Comparison of ENCODE assay signal across 8 cellular contexts in genomic region chr14:20970983-20971704, GRCh38. TPM values are rescaled to one million over a fixed set of nuclear protein-coding genes. Genes with fewer than 3 reads are reported as not detected.
DNase-seq lines count a peak whose midpoint lies in the region; ATAC-seq and TF ChIP-seq lines count a peak whose summit lies in the region.

No MANE protein-coding gene starts in this region.

- no peaks in the 10 kb centered on the region for H3K36me3 ChIP-seq in endodermal cell (ENCODE audit: control insufficient read depth, insufficient read depth, low read length)

- H3K9me3 ChIP-seq in endodermal cell (ENCODE audit: control insufficient read depth, low read length) = no peaks in the 10 kb centered on the region

- peaks cover 25% of the 10 kb centered on the region for H3K27me3 ChIP-seq in endodermal cell (ENCODE audit: control insufficient read depth, insufficient read depth, low read length, poor library complexity, severe bottlenecking)

- no peaks in the 10 kb centered on the region for H3K4me1 ChIP-seq in endodermal cell (ENCODE audit: control insufficient read depth, insufficient read depth, low read length)

- ATAC-seq in GM19463 (IDR thresholded peaks at IDR 0.05; ENCODE audit: unreplicated experiment) = peak; percentile 92

- peak overlapping the region; percentile 37 for H3K27ac ChIP-seq in endodermal cell (ENCODE audit: low read depth, low read length)

- H3K4me3 Mint-ChIP-seq in endodermal cell (peak overlapping the region; percentile 83), mesothelial cell of epicardium (peak overlapping the region; percentile 89)

- H3K9me3 Mint-ChIP-seq in endodermal cell (no peaks in the 10 kb centered on the region), mesothelial cell of epicardium (no peaks in the 10 kb centered on the region)

- peak overlapping the region; percentile 95 for H3K4me3 ChIP-seq in endodermal cell (ENCODE audit: low read length)

- no peaks in the 10 kb centered on the region for H3K36me3 Mint-ChIP-seq in endodermal cell (ENCODE audit: low read depth)
- no peaks in the 10 kb centered on the region for H3K36me3 Mint-ChIP-seq in mesothelial cell of epicardium

- peak overlapping the region; percentile 56 for H3K9ac ChIP-seq in endodermal cell (ENCODE audit: extremely low read depth, low read length, poor library complexity, severe bottlenecking)

- 0 to 2% methylated on average over 13 to 44 of the region's 47 CpGs for WGBS in endodermal cell (ENCODE audit: insufficient coverage in 1 of 2, insufficient read length in 1 of 2), 2 experiments

- H3K27ac Mint-ChIP-seq in endodermal cell (peak overlapping the region; percentile 96), mesothelial cell of epicardium (peak overlapping the region; percentile 96)

- peak; percentile 81 for DNase-seq in CMK (ENCODE audit: low read depth)
- DNase-seq in HK-2 (ENCODE audit: unreplicated experiment) = peak; percentile 90
- peak; percentile 81 to 92 for DNase-seq in NOMO-1 (lab: John Stamatoyannopoulos, UW; ENCODE audit: unreplicated experiment in 2 of 2)
- peak; percentile 48 to 51 for DNase-seq in activated CD8-positive, alpha-beta memory T cell treated with anti-CD3 and anti-CD28 coated beads for 4 hours (ENCODE audit: low read depth in 2 of 2)
- DNase-seq in endodermal cell = peak; percentile 97
- DNase-seq in mesothelial cell of epicardium (ENCODE audit: low spot score in 2 of 2, unreplicated experiment in 2 of 2) = peak; percentile 77 to 91
- DNase-seq in stimulated activated CD8-positive, alpha-beta memory T cell treated with anti-CD3 and anti-CD28 coated beads, Interleukin-15, amount 100 ng/mL, for 24 hours (ENCODE audit: low read depth) = peak; percentile 75

- TF ChIP-seq CTCF in endodermal cell (conservative IDR thresholded peaks at IDR 0.05) (peak; percentile 84), mesothelial cell of epicardium (IDR thresholded peaks at IDR 0.05; ENCODE audit: unreplicated experiment) (peak; percentile 91)

- peaks cover 39% of the 10 kb centered on the region for H3K27me3 Mint-ChIP-seq in endodermal cell (ENCODE audit: insufficient read depth)
- H3K27me3 Mint-ChIP-seq in mesothelial cell of epicardium (ENCODE audit: low read depth) = no peaks in the 10 kb centered on the region

- H3K4me1 Mint-ChIP-seq in endodermal cell (peaks cover 7% of the 10 kb centered on the region), mesothelial cell of epicardium (peaks cover 25% of the 10 kb centered on the region)

RNA-seq across cellular contexts. Expression of gene RNASE2, which starts 15.9 kb away (rescaled TPM):
- total RNA-seq in endodermal cell (not detected), mesothelial cell of epicardium (not detected in 3 replicates)
- polyA plus RNA-seq in endodermal cell (2013, experiment 1 of 2) = not detected
- polyA plus RNA-seq in endodermal cell (2013, experiment 2 of 2) = not detected

RNA-seq across cellular contexts. Expression of gene METTL17, which starts 18.6 kb away (rescaled TPM):
- 10 to 100 TPM; 65.1 to 80.2 TPM for total RNA-seq in endodermal cell
- polyA plus RNA-seq in endodermal cell (2013, experiment 1 of 2) = 103 TPM
- 90.0 TPM for polyA plus RNA-seq in endodermal cell (2013, experiment 2 of 2)
- total RNA-seq in mesothelial cell of epicardium = 72.4 to 78.7 TPM (median 73.4 TPM) in 3 replicates

RNA-seq across cellular contexts. Expression of gene SLC39A2, which starts 27.9 kb away (rescaled TPM):
- total RNA-seq in endodermal cell (under 1 TPM; 0.35 to 0.46 TPM), mesothelial cell of epicardium (2.7 to 3.3 TPM (median 3.1 TPM) in 3 replicates)
- 0.46 TPM for polyA plus RNA-seq in endodermal cell (2013, experiment 1 of 2)
- polyA plus RNA-seq in endodermal cell (2013, experiment 2 of 2) = 0.37 TPM

RNA-seq across cellular contexts. Expression of gene NDRG2, which starts 53.7 kb away (rescaled TPM):
- total RNA-seq in endodermal cell (10 to 100 TPM; 46.3 to 52.8 TPM), mesothelial cell of epicardium (104 to 105 TPM (median 104 TPM) in 3 replicates)
- 29.0 TPM for polyA plus RNA-seq in endodermal cell (2013, experiment 1 of 2)
- polyA plus RNA-seq in endodermal cell (2013, experiment 2 of 2) = 32.2 TPM

RNA-seq across cellular contexts. Expression of gene TPPP2, which starts 58.9 kb away (rescaled TPM):
- total RNA-seq in endodermal cell (1 to 10 TPM in 1 of 2 donors, under 1 TPM in 1; 0.73 to 1.7 TPM), mesothelial cell of epicardium (0.47 to 0.58 TPM in 2 of 3 replicates, not detected in the other)
- not detected for polyA plus RNA-seq in endodermal cell (2013, experiment 1 of 2)
- polyA plus RNA-seq in endodermal cell (2013, experiment 2 of 2) = not detected

Comparison
In these comparisons a context has a peak if more than half of its experiments do, and no peak if none do; other contexts are left out.
1. Peak in every context shown above with its lines: DNase-seq, ATAC-seq, H3K4me3 ChIP-seq and H3K27ac ChIP-seq.